8 cellular contexts compared by ENCODE assay signal in the genomic region with DNA sequence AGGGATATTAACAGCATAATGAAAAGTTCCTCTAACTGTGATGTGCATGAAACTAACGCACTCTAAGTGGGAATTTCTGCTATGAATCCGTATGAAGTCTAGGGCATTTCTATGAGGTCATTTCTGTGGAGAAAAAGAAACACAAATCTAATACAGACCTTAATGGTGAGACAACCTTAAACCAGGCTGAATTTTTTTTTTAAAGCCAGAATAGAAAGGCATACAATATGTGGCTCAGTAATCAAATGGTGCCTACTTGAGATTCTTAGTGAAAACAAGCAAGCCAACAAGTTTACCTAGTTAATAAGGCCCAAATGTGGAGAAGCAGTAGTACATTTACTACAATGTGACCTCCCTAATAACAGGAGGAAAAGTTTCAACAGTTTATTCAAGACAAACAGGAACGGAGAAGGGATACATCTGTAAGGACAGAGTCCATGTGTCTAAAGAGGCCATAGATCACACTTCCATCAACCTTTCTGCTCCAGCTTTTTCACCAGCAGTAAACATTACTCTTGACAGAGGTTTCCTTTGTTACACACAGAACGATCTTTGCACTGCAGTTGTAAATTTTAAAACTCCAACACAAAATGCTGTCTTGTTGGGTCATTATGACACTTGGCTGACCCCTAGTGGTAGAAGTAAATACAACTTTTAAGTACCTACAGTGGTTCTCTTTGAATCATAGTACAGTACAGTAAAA. TPM values are rescaled to one million over a fixed set of nuclear protein-coding genes. Genes with fewer than 3 reads are reported as not detected.
A peak's percentile ranks its signal among the peaks of the same experiment; 100 is the strongest.
DNase-seq lines count a peak whose midpoint lies in the region; ATAC-seq and TF ChIP-seq lines count a peak whose summit lies in the region.

No MANE protein-coding gene starts in this region.

- no peak overlapping the region for H3K4me2 ChIP-seq in OCI-LY1 (ENCODE audit: low read length)

- no peak overlapping the region for H2AFZ ChIP-seq in OCI-LY1 (ENCODE audit: low read length)

- no peaks in the 10 kb centered on the region for H3K9me2 ChIP-seq in OCI-LY1 (ENCODE audit: low read depth, low read length)

- peaks cover 16% of the 10 kb centered on the region for H3K36me3 ChIP-seq in OCI-LY1 (ENCODE audit: insufficient read depth, low read length)
- no peaks in the 10 kb centered on the region for H3K36me3 ChIP-seq in thoracic aorta

- no peak overlapping the region for H3K9ac ChIP-seq in OCI-LY1 (ENCODE audit: low read length)

- no peaks in the 10 kb centered on the region for H3K79me2 ChIP-seq in OCI-LY1 (ENCODE audit: insufficient read depth, low read length)

- H3K9me3 Mint-ChIP-seq in activated CD4-positive, alpha-beta T cell treated with anti-CD3 and anti-CD28 coated beads for 36 hours (ENCODE audit: low read depth), result no peaks in the 10 kb centered on the region
- no peaks in the 10 kb centered on the region for H3K9me3 Mint-ChIP-seq in chondrocyte (ENCODE audit: low read depth)

- H3K9me3 ChIP-seq in OCI-LY1 (ENCODE audit: low read length) (no peaks in the 10 kb centered on the region), thoracic aorta (no peaks in the 10 kb centered on the region)

- H3K4me3 ChIP-seq in OCI-LY1 (ENCODE audit: low read depth, low read length, poor library complexity, severe bottlenecking) (no peak overlapping the region), thoracic aorta (no peak overlapping the region)

- no peaks in the 10 kb centered on the region for H3K27me3 Mint-ChIP-seq in activated CD4-positive, alpha-beta T cell treated with anti-CD3 and anti-CD28 coated beads for 36 hours
- H3K27me3 Mint-ChIP-seq in chondrocyte (ENCODE audit: low read depth), result no peaks in the 10 kb centered on the region

- no peaks in the 10 kb centered on the region for H3K27me3 ChIP-seq in OCI-LY1 (ENCODE audit: insufficient read depth, low read length)
- H3K27me3 ChIP-seq in thoracic aorta (replicated peaks; ENCODE audit: insufficient read depth), result no peaks in the 10 kb centered on the region

- POLR2A ChIA-PET in activated CD4-positive, alpha-beta T cell treated with anti-CD3 and anti-CD28 coated beads for 36 hours (lab: Charles Lee), result no interaction called here

- no peak overlapping the region for H3K27ac ChIP-seq in OCI-LY1 (ENCODE audit: low read depth, low read length, poor library complexity, severe bottlenecking)
- no peak overlapping the region for H3K27ac ChIP-seq in thoracic aorta

- peaks cover 13% of the 10 kb centered on the region for H3K36me3 Mint-ChIP-seq in activated CD4-positive, alpha-beta T cell treated with anti-CD3 and anti-CD28 coated beads for 36 hours (ENCODE audit: low read depth)
- H3K36me3 Mint-ChIP-seq in chondrocyte (ENCODE audit: low read depth), result no peaks in the 10 kb centered on the region

- no peaks in the 10 kb centered on the region for H3K4me1 ChIP-seq in OCI-LY1 (ENCODE audit: insufficient read depth, low read length, severe bottlenecking)
- H3K4me1 ChIP-seq in thoracic aorta (ENCODE audit: control insufficient read depth in 1 of 2, low read depth in 2 of 2), result no peaks in the 10 kb centered on the region

- no peak for DNase-seq in activated CD4-positive, alpha-beta T cell treated with anti-CD3 and anti-CD28 coated beads for 36 hours
- DNase-seq in activated CD4-positive, alpha-beta T cell treated with anti-CD3 and anti-CD28 coated beads for 48 hours, result no peak
- DNase-seq in HuH-7 (ENCODE audit: low spot score) (peak; percentile 63), chondrocyte (ENCODE audit: low spot score) (no peak), left lobe of liver (ENCODE audit: low spot score) (no peak), thoracic aorta (ENCODE audit: low spot score) (no peak)

- H3F3A ChIP-seq in OCI-LY1 (ENCODE audit: insufficient read depth, low read length), result no peaks in the 10 kb centered on the region

- intact Hi-C loops in activated CD4-positive, alpha-beta T cell treated with anti-CD3 and anti-CD28 coated beads for 36 hours (cut with DNase I, micrococcal nuclease), result loop anchor here (1.0 to 5.0 kb wide), 3 partner anchors 75 to 228 kb away; no protein-coding TSS in a partner anchor

- H3K4me3 Mint-ChIP-seq in activated CD4-positive, alpha-beta T cell treated with anti-CD3 and anti-CD28 coated beads for 36 hours, result no peak overlapping the region
- H3K4me3 Mint-ChIP-seq in chondrocyte (ENCODE audit: unreplicated experiment), result no peak overlapping the region

- TF ChIP-seq CTCF in OCI-LY1 (IDR thresholded peaks at IDR 0.05; ENCODE audit: low read length), result peak; percentile 82
- peak; percentile 92 for TF ChIP-seq CTCF in chondrocyte (IDR thresholded peaks at IDR 0.05)
- TF ChIP-seq CTCF in thoracic aorta (IDR thresholded peaks at IDR 0.05), result peak; percentile 79

- CTCF ChIA-PET in activated CD4-positive, alpha-beta T cell treated with anti-CD3 and anti-CD28 coated beads for 36 hours (lab: Charles Lee), result interaction anchor here (0.6 to 14.8 kb wide), 8 partner anchors 9 to 227 kb away, joined by 3 to 160 read pairs (median 5); no protein-coding TSS in a partner anchor

- peaks cover 2% of the 10 kb centered on the region for H3K4me1 Mint-ChIP-seq in activated CD4-positive, alpha-beta T cell treated with anti-CD3 and anti-CD28 coated beads for 36 hours
- peaks cover 5% of the 10 kb centered on the region for H3K4me1 Mint-ChIP-seq in chondrocyte (ENCODE audit: low read depth)

- ATAC-seq in activated CD4-positive, alpha-beta T cell treated with anti-CD3 and anti-CD28 coated beads for 36 hours, result peak; percentile 92
- ATAC-seq in GM21717 (IDR thresholded peaks at IDR 0.05; ENCODE audit: unreplicated experiment), result peak; percentile 79
- ATAC-seq in left lobe of liver, result peak; percentile 99
- ATAC-seq in thoracic aorta (ENCODE audit: insufficient number of reproducible peaks, low FRiP score, low read depth), result no peak

- no peaks in the 10 kb centered on the region for H4K20me1 ChIP-seq in OCI-LY1 (ENCODE audit: insufficient read depth, low read length)

- no peak overlapping the region for H3K27ac Mint-ChIP-seq in activated CD4-positive, alpha-beta T cell treated with anti-CD3 and anti-CD28 coated beads for 36 hours
- no peak overlapping the region for H3K27ac Mint-ChIP-seq in chondrocyte (ENCODE audit: unreplicated experiment)

RNA-seq across cellular contexts. Expression of a gene that starts 26.2 kb away (rescaled TPM):
- total RNA-seq in activated CD4-positive, alpha-beta T cell treated with anti-CD3 and anti-CD28 coated beads for 36 hours, result 10 to 100 TPM; 27.9 to 35.4 TPM
- total RNA-seq in chondrocyte, result 12.5 to 13.5 TPM (median 12.6 TPM) in 3 replicates
- 13.8 TPM for total RNA-seq in left lobe of liver
- total RNA-seq in thoracic aorta, result 10 to 100 TPM in 1 of 2 donors, 1 to 10 TPM in 1; 6.5 to 26.9 TPM

RNA-seq across cellular contexts. Expression of a gene that starts 49.2 kb away (rescaled TPM):
- 10 to 100 TPM; 14.0 to 19.7 TPM for total RNA-seq in activated CD4-positive, alpha-beta T cell treated with anti-CD3 and anti-CD28 coated beads for 36 hours
- total RNA-seq in chondrocyte (3.7 to 5.2 TPM (median 5.1 TPM) in 3 replicates), left lobe of liver (2.0 TPM), thoracic aorta (1 to 10 TPM; 3.0 to 4.5 TPM)
